ENCODE assay signal across 8 cellular contexts in genomic region chr4:128310266-128310697, GRCh38. TPM values are rescaled to one million over a fixed set of nuclear protein-coding genes. Genes with fewer than 3 reads are reported as not detected.
DNase-seq lines count a peak whose midpoint lies in the region; ATAC-seq and TF ChIP-seq lines count a peak whose summit lies in the region.
"Had no signal": no experiment of that assay in that cellular context is flagged by ENCODE, and none has a peak within 500 bp of the region (broad histone marks: within the 10 kb centered on the region; RNA-seq: fewer than 3 reads in every experiment).

No MANE protein-coding gene starts in this region.

- H2BK15ac ChIP-seq in IMR-90 (ENCODE audit: low read depth, low read length), result 0 out of 3 replicates have a peak overlapping the region, but pooled peaks have one; percentile 45

- TF ChIP-seq EP300 in stomach (IDR thresholded peaks at IDR 0.05), result no peak

- in situ Hi-C loops in IMR-90 (cut with MboI; ENCODE audit: low sequenced_read_pairs), result no loop called here

- H3K18ac ChIP-seq in IMR-90 (ENCODE audit: low read depth, low read length), result peak overlapping the region; percentile 60; the same call in 1 of the 2 replicates

- H3K79me1 ChIP-seq in IMR-90 (ENCODE audit: low read depth in 1 of 2, low read length in 2 of 2), result no peaks in the 10 kb centered on the region

- intact Hi-C loops in IMR-90 (cut with micrococcal nuclease), result no loop called here
- intact Hi-C loops in heart right ventricle (cut with DNase I), result no loop called here
- intact Hi-C loops in stomach (cut with DNase I; ENCODE audit: low total_unique reads), result no loop called here

- H3K36me3 ChIP-seq in IMR-90 (ENCODE audit: control insufficient read depth, insufficient read depth, low read length) (0 out of 2 replicates have a peak, but pooled peaks cover 1% of the 10 kb centered on the region), heart right ventricle (peaks cover 0 to 4% (median 0%) of the 10 kb centered on the region in 9 donors), stomach (no peaks in the 10 kb centered on the region)

- H2AFZ ChIP-seq in IMR-90 (replicated peaks; ENCODE audit: low read length, poor library complexity), result no peak overlapping the region

- no peak overlapping the region for H2BK20ac ChIP-seq in IMR-90 (ENCODE audit: low read depth, low read length)

- no peak overlapping the region for H2BK5ac ChIP-seq in IMR-90 (ENCODE audit: low read depth, low read length, poor library complexity, severe bottlenecking)

- no peak overlapping the region; a peak in 1 of 4 replicates for H4K8ac ChIP-seq in IMR-90 (ENCODE audit: low read depth in 2 of 2, low read length in 2 of 2)

- H4K20me1 ChIP-seq in IMR-90 (ENCODE audit: insufficient read depth, low read length), result no peaks in the 10 kb centered on the region

- H3K56ac ChIP-seq in IMR-90 (ENCODE audit: extremely low read depth, insufficient read depth, low read length), result no peak overlapping the region

- TF ChIP-seq RAD21 in IMR-90 (IDR thresholded peaks at IDR 0.05; ENCODE audit: low read length), result peak; percentile 15; the same call in 1 of the 2 replicates

- dilution Hi-C loops in IMR-90 (cut with HindIII; ENCODE audit: low sequenced_read_pairs, unreplicated experiment), result no loop called here

- H2BK120ac ChIP-seq in IMR-90 (ENCODE audit: low read depth, low read length), result no peak overlapping the region

- no peak for ATAC-seq in IMR-90 (ENCODE audit: low read depth)
- peak; percentile 66 to 88 (median 84) for ATAC-seq in heart right ventricle
- no peak for ATAC-seq in GM19324 (IDR thresholded peaks at IDR 0.05; ENCODE audit: low FRiP score, unreplicated experiment)
- no peak for ATAC-seq in GM18907 (IDR thresholded peaks at IDR 0.05; ENCODE audit: unreplicated experiment)

- H3K27ac ChIP-seq in IMR-90 (ENCODE audit: insufficient read depth, low read length) (no peak overlapping the region), heart right ventricle (peak overlapping the region in 3 of 10 donors; percentile 9 to 73 (median 35)), stomach (peak overlapping the region; percentile 50 to 77 (median 69))

- H3K4me3 ChIP-seq in IMR-90 (ENCODE audit: insufficient read depth, low read depth, low read length), result no peak overlapping the region
- no peak overlapping the region for H3K4me3 ChIP-seq in heart right ventricle
- no peak overlapping the region for H3K4me3 ChIP-seq in stomach

- H2AK5ac ChIP-seq in IMR-90 (ENCODE audit: low read depth, low read length), result no peak overlapping the region

- H3K27me3 ChIP-seq in IMR-90 (ENCODE audit: control insufficient read depth, insufficient read depth, low read length), result no peaks in the 10 kb centered on the region
- no peaks in the 10 kb centered on the region for H3K27me3 ChIP-seq in heart right ventricle
- no peaks in the 10 kb centered on the region for H3K27me3 ChIP-seq in stomach

- H3K23ac ChIP-seq in IMR-90 (ENCODE audit: low read depth, low read length), result no peak overlapping the region

- H3K9me1 ChIP-seq in IMR-90 (ENCODE audit: insufficient read depth, low read length), result no peaks in the 10 kb centered on the region; the same call in none of the 2 replicates

- H3K4me1 ChIP-seq in IMR-90 (ENCODE audit: control insufficient read depth, insufficient read depth, low read length) (peaks cover 10% of the 10 kb centered on the region), heart right ventricle (peaks cover 0 to 55% (median 16%) of the 10 kb centered on the region in 9 donors), stomach (peaks cover 25 to 49% (median 31%) of the 10 kb centered on the region in 4 donors)

- H3K9me3 ChIP-seq in IMR-90 (ENCODE audit: control insufficient read depth, insufficient read depth, low read length), result no peaks in the 10 kb centered on the region
- no peaks in the 10 kb centered on the region for H3K9me3 ChIP-seq in heart right ventricle
- no peaks in the 10 kb centered on the region for H3K9me3 ChIP-seq in stomach

- CTCF ChIA-PET in IMR-90 (lab: Yijun Ruan, JAX), result interaction anchor here (1.4 kb wide), 1 partner anchor 10 kb away, joined by 3 read pairs; no protein-coding TSS in a partner anchor

- no peak for TF ChIP-seq POLR2A in IMR-90 (IDR thresholded peaks at IDR 0.05; ENCODE audit: low read depth, low read length)
- TF ChIP-seq POLR2A in stomach (IDR thresholded peaks at IDR 0.05), result no peak

- H2AK9ac ChIP-seq in IMR-90 (replicated peaks; ENCODE audit: low read depth, low read length, poor library complexity), result no peak overlapping the region

- POLR2A ChIA-PET in IMR-90 (lab: Charles Lee; ENCODE audit: unreplicated experiment), result no interaction called here

- DNase-seq in IMR-90 (no peak), SK-N-DZ (ENCODE audit: low spot score) (peak; percentile 23), heart right ventricle (peak; percentile 17 to 35), stomach (no peak), midbrain (lab: John Stamatoyannopoulos, UW) (no peak)
- DNase-seq: activated T-cell treated with anti-CD3 and anti-CD28 coated beads, Interleukin-2, amount 50 U/mL, for 24 hours had no signal

- 40% methylated on average over 1 of the region's 6 CpGs; no CpG with 5 or more reads in 1 of the 2 experiments for WGBS in IMR-90 (ENCODE audit: extremely low coverage in 2 of 2, insufficient read length in 1 of 2), 2 experiments
- 26 to 43% methylated on average over 6 of the region's 6 CpGs for WGBS in heart right ventricle, 2 donors
- WGBS in stomach, 5 donors, result 26 to 57% (median 37%) methylated on average over 6 of the region's 6 CpGs

- H3K4me2 ChIP-seq in IMR-90 (ENCODE audit: low read depth, low read length), result no peak overlapping the region

- no TSS peak for BruUV-seq in IMR-90 (replicated peaks; lab: Mats Ljungman, UMichigan)

- peak overlapping the region; percentile 11; the same call in 1 of the 2 replicates for H3K4ac ChIP-seq in IMR-90 (ENCODE audit: low read depth, low read length)

- H3K9ac ChIP-seq in IMR-90 (ENCODE audit: low read depth, low read length), result no peak overlapping the region

- H3K14ac ChIP-seq in IMR-90 (replicated peaks; ENCODE audit: low read depth, low read length), result no peak overlapping the region

- no peak overlapping the region; the same call in 1 of the 2 replicates for H4K91ac ChIP-seq in IMR-90 (ENCODE audit: insufficient read depth, low read depth, low read length)

- TF ChIP-seq CTCF in IMR-90 (conservative IDR thresholded peaks at IDR 0.05; ENCODE audit: low read depth, low read length) (no peak), heart right ventricle (IDR thresholded peaks at IDR 0.05) (peak in 6 of 9 donors; percentile 31 to 59 (median 49)), stomach (IDR thresholded peaks at IDR 0.05) (no peak)

- peak overlapping the region; percentile 45; the same call in 1 of the 2 replicates for H4K5ac ChIP-seq in IMR-90 (ENCODE audit: low read depth, low read length)

TF ChIP-seq in IMR-90, 13 proteins besides CTCF, POLR2A, EP300 and RAD21:
- no peak for TF ChIP-seq NFE2L2 (IDR thresholded peaks at IDR 0.05; ENCODE audit: low read depth, low read length)
- TF ChIP-seq RFX5 (IDR thresholded peaks at IDR 0.05; ENCODE audit: low read depth, low read length), result no peak
- TF ChIP-seq CHD1 (IDR thresholded peaks at IDR 0.05; ENCODE audit: low read depth, low read length), result no peak
- no peak for TF ChIP-seq MAFK (IDR thresholded peaks at IDR 0.05; ENCODE audit: low read depth, low read length)
- TF ChIP-seq BHLHE40 (IDR thresholded peaks at IDR 0.05; ENCODE audit: low read depth, low read length), result no peak
- TF ChIP-seq SMC3 (IDR thresholded peaks at IDR 0.05; ENCODE audit: low read depth, low read length), result no peak
TF ChIP-seq in IMR-90: peak in this region for 0.

RNA-seq across cellular contexts. Expression of gene PGRMC2, which starts 22.7 kb away (rescaled TPM):
- total RNA-seq in IMR-90 (2012; rRNA removed) (13.4 and 24.4 TPM in 2 replicates), heart right ventricle (10 to 100 TPM; 47.8 to 78.9 (median 71.5) TPM), stomach (100 to 1,000 TPM in 1 of 5 donors, 10 to 100 TPM in 3, 1 to 10 TPM in 1; 7.2 to 101 (median 79.4) TPM)
- polyA plus RNA-seq in IMR-90 (2012; rRNA removed) (21.9 and 40.7 TPM in 2 replicates), heart right ventricle (10 to 100 TPM; 26.0 to 48.9 TPM), stomach (10 to 100 TPM; 18.4 to 42.1 (median 35.1) TPM)
- polyA plus RNA-seq in IMR-90 (2012; cell fraction: cytosol; rRNA removed), result 8.0 and 8.9 TPM in 2 replicates
- polyA plus RNA-seq in IMR-90 (2012; cell fraction: nucleus; rRNA removed; ENCODE audit: low replicate concordance), result 2.2 and 19.3 TPM in 2 replicates
- polyA plus RNA-seq in SK-N-DZ (2014; cell fraction: cytosol; rRNA removed), result 12.5 and 15.1 TPM in 2 replicates
- polyA plus RNA-seq in SK-N-DZ (2014; cell fraction: nucleus; rRNA removed), result 9.7 and 18.0 TPM in 2 replicates

Comparison
In these comparisons a context has a peak if more than half of its experiments do, and no peak if none do; other contexts are left out.
1. ATAC-seq: peak in heart right ventricle (8 of 8); none in IMR-90 (single experiment), GM19324 (single experiment) and GM18907 (single experiment).
2. DNase-seq: peak in SK-N-DZ (single experiment) and heart right ventricle (2 of 2); none in IMR-90 (single experiment), stomach (single experiment) and midbrain (single experiment).
3. CTCF ChIP-seq: peak in heart right ventricle (6 of 9); none in IMR-90 (single experiment) and stomach (0 of 7).